In genomic region chr2:111178296-111178695, GRCh38 we compare ENCODE assay signal across 23 cellular contexts. TPM values are rescaled to one million over a fixed set of nuclear protein-coding genes. Genes with fewer than 3 reads are reported as not detected.
DNase-seq lines count a peak whose midpoint lies in the region; ATAC-seq, FAIRE-seq and TF ChIP-seq lines count a peak whose summit lies in the region.
"Had no signal": no experiment of that assay in that cellular context is flagged by ENCODE, and none has a peak within 500 bp of the region (broad histone marks: within the 10 kb centered on the region; RNA-seq: fewer than 3 reads in every experiment).

No MANE protein-coding gene starts in this region.

- CTCF ChIA-PET in HepG2 (lab: Yijun Ruan, JAX; ENCODE audit: low intra/inter-chr PET ratio, low total read pairs) = no interaction called here
- CTCF ChIA-PET in CD4-positive, alpha-beta T cell (lab: Charles Lee) = no interaction called here

- no peak for TF ChIP-seq EP300 in HepG2 (IDR thresholded peaks at IDR 0.05; ENCODE audit: low read depth in 2 of 2, low read length in 2 of 2)
- TF ChIP-seq EP300 in HepG2 (CRISPR knock-in tag; IDR thresholded peaks at IDR 0.05; ENCODE audit: borderline replicate concordance) = no peak

- H3K27ac ChIP-seq in body of pancreas = peak overlapping the region; percentile 68 to 78 (median 70)
- H3K27ac ChIP-seq in HepG2 (ENCODE audit: extremely low read length, insufficient read depth, low read length) = no peak overlapping the region
- H3K27ac ChIP-seq in pancreas = peak overlapping the region; percentile 31 to 39 (median 36)
- H3K27ac ChIP-seq in CD4-positive, alpha-beta T cell (ENCODE audit: low read depth, low read length) = no peak overlapping the region
- H3K27ac ChIP-seq: C4-2B, HL-60 had no signal

- no peaks in the 10 kb centered on the region for H3K9me3 ChIP-seq in body of pancreas
- no peaks in the 10 kb centered on the region for H3K9me3 ChIP-seq in HepG2 (ENCODE audit: low read length)
- no peaks in the 10 kb centered on the region for H3K9me3 ChIP-seq in pancreas
- H3K9me3 ChIP-seq in CD4-positive, alpha-beta T cell (ENCODE audit: control insufficient read depth, low read length) = no peaks in the 10 kb centered on the region

- BruUV-seq in HepG2 (replicated peaks; lab: Mats Ljungman, UMichigan) = no TSS peak

- H4K20me1 ChIP-seq in HepG2 (ENCODE audit: insufficient read depth, low read length) = no peaks in the 10 kb centered on the region

- H3K36me3 ChIP-seq in body of pancreas (replicated peaks in 1 of 2; ENCODE audit: insufficient read depth in 1 of 2, low read depth in 2 of 2) (no peaks in the 10 kb centered on the region), HepG2 (replicated peaks in 1 of 2; ENCODE audit: control insufficient read depth in 1 of 2, insufficient read depth in 2 of 2, low read length in 2 of 2) (no peaks in the 10 kb centered on the region), pancreas (no peaks in the 10 kb centered on the region)

- TF ChIP-seq POLR2A in body of pancreas (IDR thresholded peaks at IDR 0.05) = no peak
- TF ChIP-seq POLR2A in HepG2 (IDR thresholded peaks at IDR 0.05; ENCODE audit: insufficient read depth in 1 of 2, low read depth in 2 of 2, low read length in 2 of 2) = no peak
- TF ChIP-seq POLR2A in H54 (IDR thresholded peaks at IDR 0.05; ENCODE audit: low read depth, low read length) = no peak

- no peak for TF ChIP-seq RAD21 in HepG2 (CRISPR knock-in tag; IDR thresholded peaks at IDR 0.05)

- H3K4me3 Mint-ChIP-seq in CD4-positive, alpha-beta T cell = no peak overlapping the region
- H3K4me3 Mint-ChIP-seq: B cell; CD8-positive, alpha-beta memory T cell had no signal

- no peak overlapping the region for H2AFZ ChIP-seq in HepG2 (ENCODE audit: low read length)

- no peak overlapping the region for H3K4me3 ChIP-seq in body of pancreas
- H3K4me3 ChIP-seq in HepG2 (replicated peaks in 1 of 3; ENCODE audit: insufficient read depth in 1 of 3, low read depth in 2 of 3, low read length in 3 of 3) = peak overlapping the region in 1 of 3 experiments; percentile 56; a peak in 2 of 6 replicates
- H3K4me3 ChIP-seq in pancreas = no peak overlapping the region

- POLR2A ChIA-PET in HepG2 (lab: Yijun Ruan, JAX) = interaction anchor here (0.6 to 2.0 kb wide), 4 partner anchors 11 to 58 kb away, joined by 3 to 14 read pairs (median 4); partner anchors contain the start of gene BCL2L11
- POLR2A ChIA-PET in CD4-positive, alpha-beta T cell (lab: Charles Lee) = no interaction called here

- FAIRE-seq in HepG2 (lab: Jason Lieb, UNC) (no peak), pancreas (lab: Jason Lieb, UNC) (no peak), H54 (lab: Jason Lieb, UNC) (no peak)
- FAIRE-seq: GM12891, GM19239, H1 had no signal

- intact Hi-C loops in body of pancreas (cut with DNase I) (no loop called here), HepG2 (cut with micrococcal nuclease; ENCODE audit: unreplicated experiment) (loop anchor here (5.0 kb wide), 1 partner anchor 66 kb away; no protein-coding TSS in a partner anchor), pancreas (cut with DNase I) (no loop called here)
- intact Hi-C loops in CD4-positive, alpha-beta T cell (cut with DNase I, micrococcal nuclease) = no loop called here

- DNase-seq in body of pancreas (no peak), HepG2 (ENCODE audit: low spot score) (no peak), pancreas (no peak), NCI-H774 (lab: John Stamatoyannopoulos, UW) (no peak), H54 (ENCODE audit: insufficient read length, low spot score) (no peak), NOMO-1 treated with dmso at 0.1 percent for 144 hours (lab: John Stamatoyannopoulos, UW; ENCODE audit: unreplicated experiment) (no peak)
- DNase-seq in CD4-positive, alpha-beta T cell = no peak
- DNase-seq: CD8-positive, alpha-beta memory T cell; DMS79 treated with DMSO at 0.1 percent for 48 hours; GF-D8; NCI-H1092; NCI-H1417 treated with DMSO at 0.1 percent for 48 hours; NCI-H187 treated with DMSO at 0.1 percent for 48 hours; NCI-H2171 treated with DMSO at 0.1 percent for 48 hours; RPMI8226; SHP77 had no signal

- H3K36me3 Mint-ChIP-seq in CD4-positive, alpha-beta T cell (ENCODE audit: low read depth) = no peaks in the 10 kb centered on the region
- H3K36me3 Mint-ChIP-seq: CD8-positive, alpha-beta memory T cell had no signal

- no peaks in the 10 kb centered on the region for H3K27me3 ChIP-seq in body of pancreas
- 0 out of 5 replicates have a peak, but pooled peaks cover 0 to 3% of the 10 kb centered on the region in 2 experiments for H3K27me3 ChIP-seq in HepG2 (ENCODE audit: control insufficient read depth in 1 of 2, insufficient read depth in 2 of 2, low read length in 2 of 2)
- H3K27me3 ChIP-seq in pancreas = no peaks in the 10 kb centered on the region
- H3K27me3 ChIP-seq in CD4-positive, alpha-beta T cell (ENCODE audit: control insufficient read depth, insufficient read depth, low read length) = no peaks in the 10 kb centered on the region

- H3K27me3 Mint-ChIP-seq in CD4-positive, alpha-beta T cell = peaks cover 4% of the 10 kb centered on the region

- no peak overlapping the region for H3K27ac Mint-ChIP-seq in CD4-positive, alpha-beta T cell
- H3K27ac Mint-ChIP-seq: B cell; CD8-positive, alpha-beta memory T cell had no signal

- no peaks in the 10 kb centered on the region for H3K79me2 ChIP-seq in HepG2 (ENCODE audit: insufficient read depth, low read length)

- no peaks in the 10 kb centered on the region for H3K9me3 Mint-ChIP-seq in CD4-positive, alpha-beta T cell
- H3K9me3 Mint-ChIP-seq: CD8-positive, alpha-beta memory T cell had no signal

- H3K4me2 ChIP-seq in HepG2 (ENCODE audit: low read depth, low read length) = peak overlapping the region; percentile 89

- in situ Hi-C loops in HepG2 (cut with HindIII; ENCODE audit: extremely low pct_ligation_motif_present, low pct_unique_long_range_greater_than_20kb) = no loop called here

- TF ChIP-seq CTCF in body of pancreas (IDR thresholded peaks at IDR 0.05) = no peak
- TF ChIP-seq CTCF in HepG2 (CRISPR knock-in tag; IDR thresholded peaks at IDR 0.05) = no peak
- no peak for TF ChIP-seq CTCF in pancreas (IDR thresholded peaks at IDR 0.05)
- no peak for TF ChIP-seq CTCF in CD4-positive, alpha-beta T cell (IDR thresholded peaks at IDR 0.05)

- 93 to 98% methylated on average over 4 of the region's 4 CpGs for WGBS in body of pancreas, 2 donors
- 93% methylated on average over 4 of the region's 4 CpGs for WGBS in HepG2 (ENCODE audit: low lambda C conversion rate)
- WGBS in pancreas, 2 donors = 96 to 98% methylated on average over 4 of the region's 4 CpGs

- ATAC-seq in body of pancreas (no peak), HepG2 (peak; percentile 2; the same call in 1 of the 3 replicates), pancreas (no peak)
- ATAC-seq in CD4-positive, alpha-beta T cell (ENCODE audit: poor library complexity) = no peak
- ATAC-seq: HCT116 had no signal

- H3K9ac ChIP-seq in HepG2 (ENCODE audit: insufficient read depth, low read depth, low read length) = no peak overlapping the region

- H3K4me1 ChIP-seq in body of pancreas (peaks cover 63% of the 10 kb centered on the region), HepG2 (ENCODE audit: insufficient read depth, low read length) (peaks cover 49% of the 10 kb centered on the region), pancreas (peaks cover 22 to 28% (median 22%) of the 10 kb centered on the region in 3 donors)

- no peaks in the 10 kb centered on the region for H3K4me1 Mint-ChIP-seq in CD4-positive, alpha-beta T cell (ENCODE audit: low read depth)
- H3K4me1 Mint-ChIP-seq: B cell; CD8-positive, alpha-beta memory T cell had no signal

TF ChIP-seq in HepG2, 621 proteins besides CTCF, POLR2A, EP300 and RAD21 (continues in another document):
- TF ChIP-seq ZKSCAN1 (IDR thresholded peaks at IDR 0.05; ENCODE audit: low read length) (peak; percentile 69), CHD4 (IDR thresholded peaks at IDR 0.05; ENCODE audit: borderline replicate concordance, low read length) (no peak)

RNA-seq across cellular contexts. Expression of gene BCL2L11, which starts 57.6 kb away (rescaled TPM):
- total RNA-seq in body of pancreas (10 to 100 TPM; 10.9 to 18.7 TPM), HepG2 (2016; rRNA removed; fragmentation: Illumina TruSeq; extraction: Trizol) (9.7 and 9.9 TPM in 2 replicates), pancreas (10 to 100 TPM in 3 of 6 donors, 1 to 10 TPM in 3; 5.5 to 14.9 (median 10.0) TPM)
- total RNA-seq in HepG2 (2016; cell fraction: cytosol; rRNA removed; fragmentation: Illumina TruSeq; extraction: Trizol; ENCODE audit: low read depth) = 1.5 and 4.5 TPM in 2 replicates
- 6.4 and 9.7 TPM in 2 replicates for total RNA-seq in HepG2 (2016; cell fraction: insoluble cytoplasmic fraction; rRNA removed; fragmentation: Illumina TruSeq; extraction: Trizol)
- 6.9 and 7.6 TPM in 2 replicates for total RNA-seq in HepG2 (2016; cell fraction: membrane; rRNA removed; fragmentation: Illumina TruSeq; extraction: Trizol)
- 22.7 and 24.2 TPM in 2 replicates for total RNA-seq in HepG2 (2016; cell fraction: nucleus; rRNA removed; fragmentation: Illumina TruSeq; extraction: Trizol)
- polyA plus RNA-seq in HepG2 (2011; rRNA removed) (6.1 and 6.4 TPM in 2 replicates), pancreas (1 to 10 TPM; 2.7 to 4.4 TPM)
- 3.7 and 5.7 TPM in 2 replicates for polyA plus RNA-seq in HepG2 (2011; cell fraction: cytosol; rRNA removed)
- 9.5 and 16.1 TPM in 2 replicates for polyA plus RNA-seq in HepG2 (2011; cell fraction: nucleus; rRNA removed)
- 11.6 and 12.0 TPM in 2 replicates for polyA plus RNA-seq in HepG2 (2012)
- polyA plus RNA-seq in HepG2 (2016; cell fraction: cytosol; fragmentation: Illumina TruSeq; extraction: Trizol; ENCODE audit: low read depth) = 1.6 and 2.1 TPM in 2 replicates
- 9.9 and 10.8 TPM in 2 replicates for polyA plus RNA-seq in HepG2 (2016; cell fraction: insoluble cytoplasmic fraction; fragmentation: Illumina TruSeq; extraction: Trizol; ENCODE audit: low read depth)
- polyA plus RNA-seq in HepG2 (2016; cell fraction: membrane; fragmentation: Illumina TruSeq; extraction: Trizol; ENCODE audit: low read depth) = 3.1 and 3.8 TPM in 2 replicates
- 22.4 and 23.3 TPM in 2 replicates for polyA plus RNA-seq in HepG2 (2016; cell fraction: nucleus; fragmentation: Illumina TruSeq; extraction: Trizol; ENCODE audit: insufficient read depth, low read depth)
- 7.4 and 11.0 TPM in 2 replicates for polyA minus RNA-seq in HepG2 (2011; rRNA and poly(A)+ RNA removed; ENCODE audit: low replicate concordance)
- polyA minus RNA-seq in HepG2 (2011; cell fraction: cytosol; rRNA and poly(A)+ RNA removed) = 6.5 and 6.6 TPM in 2 replicates
- polyA minus RNA-seq in HepG2 (2011; cell fraction: nucleus; rRNA and poly(A)+ RNA removed) = 24.2 and 24.5 TPM in 2 replicates
- total RNA-seq in CD4-positive, alpha-beta T cell = 10 to 100 TPM; 48.6 to 50.1 TPM

Comparison
In these comparisons a context has a peak if more than half of its experiments do, and no peak if none do; other contexts are left out.
1. H3K27ac ChIP-seq: peak in body of pancreas (4 of 4) and pancreas (4 of 4); none in HepG2 (single experiment) and CD4-positive, alpha-beta T cell (single experiment).